ENCODE assay signal across 24 cellular contexts in genomic region chr17:44206825-44207155, GRCh38. TPM values are rescaled to one million over a fixed set of nuclear protein-coding genes. Genes with fewer than 3 reads are reported as not detected.
"Had no signal": no experiment of that assay in that cellular context is flagged by ENCODE, and none has a peak within 500 bp of the region (broad histone marks: within the 10 kb centered on the region; RNA-seq: fewer than 3 reads in every experiment).

No MANE protein-coding gene starts in this region.

- DNase-seq: activated CD4-positive, alpha-beta T cell treated with anti-CD3 and anti-CD28 coated beads for 48 hours; activated CD4-positive, CD25-positive, alpha-beta regulatory T cell; activated CD8-positive, alpha-beta T cell treated with anti-CD3 and anti-CD28 coated beads, Interleukin-2, amount 10 ng/mL, durations not matched to agents 7 days and 5 days; activated effector memory CD4-positive, alpha-beta T cell treated with anti-CD3 and anti-CD28 coated beads, Interleukin-2, amount 50 U/mL, for 16 hours; activated T-cell treated with anti-CD3 and anti-CD28 coated beads, Interleukin-2, amount 50 U/mL, for 48 hours; cerebellar nuclear complex; effector CD8-positive, alpha-beta T cell; kidney; left lung; midbrain; nephron progenitor cell; nucleus accumbens; spleen; stimulated activated CD4-positive, alpha-beta T cell treated with anti-CD3 and anti-CD28 coated beads, Interleukin-4, amount 100 ng/mL, for 4 hours; T-helper 9 cell; testis; upper lobe of left lung had no signal

- H3K4me3 ChIP-seq: ascending aorta, esophagus muscularis mucosa, gastroesophageal sphincter, heart left ventricle, left lung, spleen, testis, upper lobe of left lung had no signal

- ATAC-seq: activated CD8-positive, alpha-beta T cell treated with anti-CD3 and anti-CD28 coated beads, Interleukin-2, amount 10 ng/mL, durations not matched to agents 7 days and 5 days; gastroesophageal sphincter; heart left ventricle; left lung; stimulated activated memory B cell treated with anti-CD40 and anti-IgM and Interleukin-4, amounts not matched to agents 10 μg/mL and 1 μg/mL and 100 μg/mL, for 72 hours had no signal

- H3K9me3 ChIP-seq: ascending aorta, esophagus muscularis mucosa, gastroesophageal sphincter, heart left ventricle, left lung, spleen, testis, upper lobe of left lung had no signal

- H3K27me3 ChIP-seq: ascending aorta, gastroesophageal sphincter, heart left ventricle, left lung, spleen, testis, upper lobe of left lung had no signal

- H3K27ac ChIP-seq: ascending aorta, esophagus muscularis mucosa, gastroesophageal sphincter, heart left ventricle, left lung, testis, upper lobe of left lung had no signal

RNA-seq across cellular contexts. Expression of gene ASB16, which starts 36.3 kb away (rescaled TPM):
- total RNA-seq: ascending aorta, left lung, lung microvascular endothelial cell, renal cortical epithelial cell had no signal
